In the genomic region with DNA sequence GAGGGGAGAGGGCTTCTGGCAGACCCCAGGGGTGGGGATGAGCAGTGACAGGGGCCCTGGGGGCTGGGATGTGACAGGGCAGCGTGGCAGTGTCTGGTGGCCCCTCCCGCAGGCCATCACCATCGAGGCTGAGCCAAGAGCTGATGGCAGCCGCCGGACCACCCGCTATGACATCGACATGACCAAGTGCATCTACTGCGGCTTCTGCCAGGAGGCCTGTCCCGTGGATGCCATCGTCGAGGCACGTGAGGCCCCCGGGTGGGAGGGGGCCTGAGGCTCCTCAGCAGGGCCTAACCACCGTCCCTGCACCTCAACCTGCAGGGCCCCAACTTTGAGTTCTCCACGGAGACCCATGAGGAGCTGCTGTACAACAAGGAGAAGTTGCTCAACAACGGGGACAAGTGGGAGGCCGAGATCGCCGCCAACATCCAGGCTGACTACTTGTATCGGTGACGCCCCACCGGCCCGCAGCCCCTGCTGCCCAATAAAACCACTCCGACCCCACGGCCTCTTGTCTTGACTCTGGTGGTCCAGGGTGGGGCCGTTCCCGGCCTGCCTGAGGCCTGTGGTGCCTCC, we compare ENCODE assay signal across 11 cellular contexts. TPM values are rescaled to one million over a fixed set of nuclear protein-coding genes. Genes with fewer than 3 reads are reported as not detected.
A peak's percentile ranks its signal among the peaks of the same experiment; 100 is the strongest.
DNase-seq lines count a peak whose midpoint lies in the region; ATAC-seq and TF ChIP-seq lines count a peak whose summit lies in the region.
"Had no signal": no experiment of that assay in that cellular context is flagged by ENCODE, and none has a peak within 500 bp of the region (broad histone marks: within the 10 kb centered on the region; RNA-seq: fewer than 3 reads in every experiment).

No MANE protein-coding gene starts in this region.

- H3K4me1 Mint-ChIP-seq in activated naive CD4-positive, alpha-beta T cell treated with anti-CD3 and anti-CD28 coated beads for 36 hours (ENCODE audit: low read depth): peaks cover 26% of the 10 kb centered on the region

- no peaks in the 10 kb centered on the region for H3K27me3 ChIP-seq in body of pancreas
- no peaks in the 10 kb centered on the region for H3K27me3 ChIP-seq in mucosa of stomach (ENCODE audit: control insufficient read depth, insufficient read depth, low read length)
- H3K27me3 ChIP-seq in transverse colon: no peaks in the 10 kb centered on the region

- intact Hi-C loops in activated naive CD4-positive, alpha-beta T cell treated with anti-CD3 and anti-CD28 coated beads for 36 hours (cut with micrococcal nuclease): loop anchor here (10.0 kb wide), 3 partner anchors 169 to 531 kb away; a partner anchor contains a TSS
- intact Hi-C loops in body of pancreas (cut with DNase I) (no loop called here), transverse colon (cut with DNase I; ENCODE audit: low total_unique reads) (loop anchor here (10.0 kb wide), 1 partner anchor 89 kb away; a partner anchor contains a TSS), sciatic nerve (cut with DNase I) (loop anchor here (10.0 kb wide), 1 partner anchor 89 kb away; a partner anchor contains a TSS)

- peaks cover 74% of the 10 kb centered on the region for H3K4me1 ChIP-seq in body of pancreas
- H3K4me1 ChIP-seq in mucosa of stomach (ENCODE audit: control insufficient read depth, insufficient read depth, low read length): peaks cover 63% of the 10 kb centered on the region
- peaks cover 16 to 59% (median 40%) of the 10 kb centered on the region in 4 donors for H3K4me1 ChIP-seq in transverse colon

- peaks cover 10 to 25% of the 10 kb centered on the region in 2 donors for H3K36me3 Mint-ChIP-seq in activated naive CD4-positive, alpha-beta T cell treated with anti-CD3 and anti-CD28 coated beads, Interleukin-2, amount 50 U/mL, for 72 hours
- H3K36me3 Mint-ChIP-seq in activated naive CD4-positive, alpha-beta T cell treated with anti-CD3 and anti-CD28 coated beads for 36 hours (ENCODE audit: low read depth): peaks cover 5% of the 10 kb centered on the region

- no peak for DNase-seq in activated naive CD4-positive, alpha-beta T cell treated with anti-CD3 and anti-CD28 coated beads, Interleukin-2, amount 50 U/mL, for 72 hours (ENCODE audit: low spot score in 2 of 2)
- DNase-seq in activated naive CD4-positive, alpha-beta T cell treated with anti-CD3 and anti-CD28 coated beads for 36 hours: no peak
- peak in 1 of 4 donors; percentile 56 for DNase-seq in body of pancreas
- DNase-seq in transverse colon: no peak
- DNase-seq in DMS153 (lab: John Stamatoyannopoulos, UW): no peak
- no peak for DNase-seq in H4 (ENCODE audit: low spot score)
- DNase-seq in sciatic nerve (ENCODE audit: low spot score): no peak
- DNase-seq: NCI-H2227 treated with DMSO at 0.1 percent for 48 hours; stimulated activated CD4-positive, alpha-beta T cell treated with anti-CD3 and anti-CD28 coated beads, Interleukin-4, amount 100 ng/mL, for 4 hours had no signal

- ATAC-seq in activated naive CD4-positive, alpha-beta T cell treated with anti-CD3 and anti-CD28 coated beads, Interleukin-2, amount 50 U/mL, for 72 hours: no peak
- ATAC-seq in body of pancreas (no peak), sciatic nerve (no peak)

- no peaks in the 10 kb centered on the region for H3K27me3 Mint-ChIP-seq in activated naive CD4-positive, alpha-beta T cell treated with anti-CD3 and anti-CD28 coated beads for 36 hours (ENCODE audit: low read depth)

- no peak for TF ChIP-seq EP300 in transverse colon (IDR thresholded peaks at IDR 0.05; ENCODE audit: low read depth)

- H3K27ac ChIP-seq in body of pancreas: peak overlapping the region; percentile 86 to 96 (median 96)
- H3K27ac ChIP-seq in transverse colon: peak overlapping the region; percentile 86 to 93 (median 90)

- H3K9me3 ChIP-seq in body of pancreas (no peaks in the 10 kb centered on the region), mucosa of stomach (ENCODE audit: control insufficient read depth, low read length) (no peaks in the 10 kb centered on the region), transverse colon (no peaks in the 10 kb centered on the region)

- TF ChIP-seq POLR2A in body of pancreas (IDR thresholded peaks at IDR 0.05): no peak
- TF ChIP-seq POLR2A in transverse colon (IDR thresholded peaks at IDR 0.05): no peak

- H3K9me3 Mint-ChIP-seq in activated naive CD4-positive, alpha-beta T cell treated with anti-CD3 and anti-CD28 coated beads, Interleukin-2, amount 50 U/mL, for 72 hours: no peaks in the 10 kb centered on the region
- no peaks in the 10 kb centered on the region for H3K9me3 Mint-ChIP-seq in activated naive CD4-positive, alpha-beta T cell treated with anti-CD3 and anti-CD28 coated beads for 36 hours
- H3K9me3 Mint-ChIP-seq: nephron had no signal

- peak overlapping the region; percentile 14 to 81 for H3K27ac Mint-ChIP-seq in activated naive CD4-positive, alpha-beta T cell treated with anti-CD3 and anti-CD28 coated beads, Interleukin-2, amount 50 U/mL, for 72 hours
- no peak overlapping the region for H3K27ac Mint-ChIP-seq in activated naive CD4-positive, alpha-beta T cell treated with anti-CD3 and anti-CD28 coated beads for 36 hours
- H3K27ac Mint-ChIP-seq: nephron had no signal

- CTCF ChIA-PET in activated naive CD4-positive, alpha-beta T cell treated with anti-CD3 and anti-CD28 coated beads for 36 hours (lab: Charles Lee): interaction anchor here (1.2 kb wide), 1 partner anchor 172 kb away, joined by 3 read pairs; no protein-coding TSS in a partner anchor

- no peak overlapping the region for H3K4me3 ChIP-seq in body of pancreas
- no peak overlapping the region for H3K4me3 ChIP-seq in mucosa of stomach (ENCODE audit: low read length)
- no peak overlapping the region for H3K4me3 ChIP-seq in transverse colon

- 73 to 85% methylated on average over 3 to 27 of the region's 27 CpGs for WGBS in body of pancreas, 2 donors
- WGBS in transverse colon (ENCODE audit: low coverage in 1 of 2), 2 donors: 88% methylated on average over 21 of the region's 27 CpGs; no CpG with 5 or more reads in 1 of the 2 donors

- peak overlapping the region; percentile 3 for H3K9ac ChIP-seq in mucosa of stomach (ENCODE audit: low read length)

- H3K4me3 Mint-ChIP-seq in activated naive CD4-positive, alpha-beta T cell treated with anti-CD3 and anti-CD28 coated beads for 36 hours: no peak overlapping the region
- H3K4me3 Mint-ChIP-seq: nephron had no signal

- in situ Hi-C loops in transverse colon (cut with MboI; ENCODE audit: low pct_ligation_motif_present in 1 of 4, low pct_unique_long_range_greater_than_20kb in 1 of 4, low sequenced_read_pairs in 3 of 4): no loop called here

- H3K36me3 ChIP-seq in body of pancreas (replicated peaks in 1 of 2; ENCODE audit: insufficient read depth in 1 of 2, low read depth in 2 of 2): no peaks in the 10 kb centered on the region
- peaks cover 9% of the 10 kb centered on the region for H3K36me3 ChIP-seq in mucosa of stomach (ENCODE audit: control insufficient read depth, insufficient read depth, low read length)
- H3K36me3 ChIP-seq in transverse colon: no peaks in the 10 kb centered on the region

- TF ChIP-seq CTCF in body of pancreas (IDR thresholded peaks at IDR 0.05): no peak
- no peak for TF ChIP-seq CTCF in transverse colon (IDR thresholded peaks at IDR 0.05)

RNA-seq across cellular contexts. Expression of a gene that starts 2.6 kb away (rescaled TPM):
- total RNA-seq in activated naive CD4-positive, alpha-beta T cell treated with anti-CD3 and anti-CD28 coated beads, Interleukin-2, amount 50 U/mL, for 72 hours: 100 to 1,000 TPM; 226 to 295 TPM
- total RNA-seq in activated naive CD4-positive, alpha-beta T cell treated with anti-CD3 and anti-CD28 coated beads for 36 hours: 100 to 1,000 TPM; 137 to 141 TPM
- 100 to 1,000 TPM; 488 to 798 TPM for total RNA-seq in body of pancreas
- 100 to 1,000 TPM; 260 to 697 (median 380) TPM for total RNA-seq in transverse colon
- total RNA-seq in H4 (2014; rRNA removed; shearing (Covaris generic)): 12.5 and 13.1 TPM in 2 replicates
- total RNA-seq in sciatic nerve: 128 TPM

RNA-seq across cellular contexts. Expression of a gene that starts 5.7 kb away (rescaled TPM):
- 100 to 1,000 TPM; 139 to 236 TPM for total RNA-seq in activated naive CD4-positive, alpha-beta T cell treated with anti-CD3 and anti-CD28 coated beads, Interleukin-2, amount 50 U/mL, for 72 hours
- 100 to 1,000 TPM; 142 to 162 TPM for total RNA-seq in activated naive CD4-positive, alpha-beta T cell treated with anti-CD3 and anti-CD28 coated beads for 36 hours
- total RNA-seq in body of pancreas (100 to 1,000 TPM; 108 to 109 TPM), transverse colon (100 to 1,000 TPM; 155 to 226 (median 188) TPM), sciatic nerve (63.9 TPM)
- 138 and 167 TPM in 2 replicates for total RNA-seq in H4 (2014; rRNA removed; shearing (Covaris generic))

RNA-seq across cellular contexts. Expression of a gene that starts 26.1 kb away (rescaled TPM):
- total RNA-seq in activated naive CD4-positive, alpha-beta T cell treated with anti-CD3 and anti-CD28 coated beads, Interleukin-2, amount 50 U/mL, for 72 hours: under 1 TPM in 1 of 2 donors, not detected in 1; 0.11 TPM
- total RNA-seq in activated naive CD4-positive, alpha-beta T cell treated with anti-CD3 and anti-CD28 coated beads for 36 hours: not detected
- 10 to 100 TPM; 15.2 to 18.4 TPM for total RNA-seq in body of pancreas
- total RNA-seq in transverse colon: 10 to 100 TPM; 12.1 to 14.9 (median 13.5) TPM
- 17.0 and 19.9 TPM in 2 replicates for total RNA-seq in H4 (2014; rRNA removed; shearing (Covaris generic))
- total RNA-seq in sciatic nerve: 46.7 TPM

RNA-seq across cellular contexts. Expression of a gene that starts 32.3 kb away (rescaled TPM):
- total RNA-seq in activated naive CD4-positive, alpha-beta T cell treated with anti-CD3 and anti-CD28 coated beads, Interleukin-2, amount 50 U/mL, for 72 hours: 10 to 100 TPM in 1 of 2 donors, 1 to 10 TPM in 1; 7.7 to 23.6 TPM
- 10 to 100 TPM; 18.4 to 19.0 TPM for total RNA-seq in activated naive CD4-positive, alpha-beta T cell treated with anti-CD3 and anti-CD28 coated beads for 36 hours
- total RNA-seq in body of pancreas: 10 to 100 TPM; 33.9 to 40.5 TPM
- total RNA-seq in transverse colon: 10 to 100 TPM; 32.2 to 67.7 (median 54.7) TPM
- total RNA-seq in H4 (2014; rRNA removed; shearing (Covaris generic)): 28.0 and 28.7 TPM in 2 replicates
- total RNA-seq in sciatic nerve: 37.0 TPM

Comparison
In these comparisons a context has a peak if more than half of its experiments do, and no peak if none do; other contexts are left out.
1. RNA of a gene that starts 26.1 kb away (total RNA-seq): 46.7 TPM in sciatic nerve (single experiment), 15.2 to 18.4 TPM in body of pancreas, 17.0 to 19.9 TPM in H4 and 12.1 to 14.9 TPM in transverse colon; 0.11 TPM in activated naive CD4-positive, alpha-beta T cell treated with anti-CD3 and anti-CD28 coated beads, Interleukin-2, amount 50 U/mL, for 72 hours and not detected in activated naive CD4-positive, alpha-beta T cell treated with anti-CD3 and anti-CD28 coated beads for 36 hours; every median in the first group is over 10 times any median in the second.